Comparison of ENCODE assay signal across 25 cellular contexts in genomic region chr2:2270808-2271415, GRCh38.
DNase-seq lines count a peak whose midpoint lies in the region; ATAC-seq, FAIRE-seq and TF ChIP-seq lines count a peak whose summit lies in the region.
"Had no signal": no experiment of that assay in that cellular context is flagged by ENCODE, and none has a peak within 500 bp of the region (broad histone marks: within the 10 kb centered on the region; RNA-seq: fewer than 3 reads in every experiment).

No MANE protein-coding gene starts in this region.

- H3K9ac ChIP-seq in astrocyte (ENCODE audit: low read length): no peak overlapping the region
- H3K9ac ChIP-seq: KMS-11 had no signal

- H3K79me2 ChIP-seq in astrocyte (ENCODE audit: insufficient read depth, low read length): no peaks in the 10 kb centered on the region

- no peaks in the 10 kb centered on the region for H3K36me3 Mint-ChIP-seq in astrocyte (ENCODE audit: low read depth, unreplicated experiment)
- H3K36me3 Mint-ChIP-seq in neural crest cell (ENCODE audit: low read depth): no peaks in the 10 kb centered on the region
- H3K36me3 Mint-ChIP-seq: naive B cell had no signal

- H3K4me1 Mint-ChIP-seq in astrocyte (ENCODE audit: low read depth, unreplicated experiment): peaks cover 20% of the 10 kb centered on the region
- peaks cover 18% of the 10 kb centered on the region for H3K4me1 Mint-ChIP-seq in neural crest cell
- H3K4me1 Mint-ChIP-seq: central memory CD8-positive, alpha-beta T cell; GM23338; naive B cell had no signal

- FAIRE-seq in astrocyte (lab: Jason Lieb, UNC): no peak
- FAIRE-seq: GM18507, pancreas had no signal

- H3K9me3 ChIP-seq in right atrium auricular region: no peaks in the 10 kb centered on the region
- no peaks in the 10 kb centered on the region for H3K9me3 ChIP-seq in astrocyte (ENCODE audit: insufficient read depth, low read depth, low read length)
- H3K9me3 ChIP-seq: heart left ventricle, pancreas, sigmoid colon, stomach, uterus had no signal

- H3K27me3 ChIP-seq in right atrium auricular region (no peaks in the 10 kb centered on the region), astrocyte (ENCODE audit: insufficient read depth, low read length) (no peaks in the 10 kb centered on the region)
- H3K27me3 ChIP-seq: heart left ventricle, pancreas, sigmoid colon, stomach, uterus had no signal

- intact Hi-C loops in left ventricle myocardium superior (cut with micrococcal nuclease): no loop called here

- no peak overlapping the region for H3K4me3 ChIP-seq in right atrium auricular region
- no peak overlapping the region for H3K4me3 ChIP-seq in astrocyte (ENCODE audit: insufficient read depth, low read depth, low read length)
- H3K4me3 ChIP-seq: GM23338, heart left ventricle, pancreas, sigmoid colon, stomach, uterus had no signal

- H3K36me3 ChIP-seq in right atrium auricular region: no peaks in the 10 kb centered on the region
- H3K36me3 ChIP-seq in astrocyte (ENCODE audit: insufficient read depth, low read length): no peaks in the 10 kb centered on the region
- H3K36me3 ChIP-seq: heart left ventricle, pancreas, sigmoid colon, stomach, uterus had no signal

- TF ChIP-seq CTCF in right atrium auricular region (IDR thresholded peaks at IDR 0.05): no peak
- TF ChIP-seq CTCF in astrocyte (IDR thresholded peaks at IDR 0.05; ENCODE audit: insufficient read depth, low read depth, low read length): no peak
- no peak for TF ChIP-seq CTCF in neural crest cell (conservative IDR thresholded peaks at IDR 0.05)

- peaks cover 2% of the 10 kb centered on the region for H3K9me3 Mint-ChIP-seq in astrocyte (ENCODE audit: unreplicated experiment)
- no peaks in the 10 kb centered on the region for H3K9me3 Mint-ChIP-seq in neural crest cell
- H3K9me3 Mint-ChIP-seq: GM23338 had no signal

- ATAC-seq in left ventricle myocardium superior (peak; percentile 13), HG03045 (IDR thresholded peaks at IDR 0.05; ENCODE audit: unreplicated experiment) (no peak), HG02571 (IDR thresholded peaks at IDR 0.05; ENCODE audit: unreplicated experiment) (no peak)

- DNase-seq in left ventricle myocardium superior: no peak
- no peak for DNase-seq in right atrium auricular region (ENCODE audit: low spot score)
- DNase-seq in astrocyte (ENCODE audit: low read depth): no peak
- DNase-seq in neural crest cell (ENCODE audit: low read depth, low spot score): no peak
- DNase-seq in HT-29 (ENCODE audit: low spot score): no peak
- DNase-seq in activated effector memory CD4-positive, alpha-beta T cell treated with anti-CD3 and anti-CD28 coated beads, Interleukin-2, amount 50 U/mL, for 16 hours: no peak
- DNase-seq: activated CD4-positive, alpha-beta T cell treated with anti-CD3 and anti-CD28 coated beads for 4 hours; activated gamma-delta T cell; effector CD8-positive, alpha-beta T cell; naive B cell; NCI-H1048; NCI-H2081 treated with DMSO at 0.1 percent for 48 hours; sigmoid colon; stimulated activated CD4-positive, alpha-beta T cell treated with anti-CD3 and anti-CD28 coated beads, Interleukin-2, amount 100 ng/mL, for 24 hours; stomach had no signal

- no peak overlapping the region for H3K4me3 Mint-ChIP-seq in astrocyte (ENCODE audit: unreplicated experiment)
- no peak overlapping the region for H3K4me3 Mint-ChIP-seq in neural crest cell
- H3K4me3 Mint-ChIP-seq: central memory CD8-positive, alpha-beta T cell; GM23338; naive B cell had no signal

- H3K4me2 ChIP-seq in astrocyte (ENCODE audit: low read length): no peak overlapping the region
- H3K4me2 ChIP-seq: GM23338, KMS-11 had no signal

- H3K27ac Mint-ChIP-seq in astrocyte (ENCODE audit: unreplicated experiment) (peak overlapping the region; percentile 28), neural crest cell (ENCODE audit: unreplicated experiment) (peak overlapping the region; percentile 46)
- H3K27ac Mint-ChIP-seq: GM23338 had no signal

- H3K4me1 ChIP-seq in right atrium auricular region (peaks cover 0 to 6% of the 10 kb centered on the region in 2 donors), astrocyte (ENCODE audit: insufficient read depth, low read length) (no peaks in the 10 kb centered on the region)
- H3K4me1 ChIP-seq: pancreas, stomach, uterus had no signal

- H3K27me3 Mint-ChIP-seq in astrocyte (ENCODE audit: low read depth, unreplicated experiment) (peaks cover 9% of the 10 kb centered on the region), neural crest cell (ENCODE audit: low read depth) (no peaks in the 10 kb centered on the region)
- H3K27me3 Mint-ChIP-seq: naive B cell had no signal

- H3K27ac ChIP-seq in right atrium auricular region (no peak overlapping the region), astrocyte (ENCODE audit: low read depth, low read length) (no peak overlapping the region)
- H3K27ac ChIP-seq: KMS-11, pancreas, RWPE1, stomach, uterus had no signal

- H2AFZ ChIP-seq in astrocyte (ENCODE audit: low read depth, low read length): no peak overlapping the region
- H2AFZ ChIP-seq: GM23338 had no signal

- H4K20me1 ChIP-seq in astrocyte (ENCODE audit: insufficient read depth, low read length): no peaks in the 10 kb centered on the region
